Comparison of ENCODE assay signal across 1 cellular context in genomic region chr1:203147376-203147775, GRCh38.
TF ChIP-seq lines count a peak whose summit lies in the region.

No MANE protein-coding gene starts in this region.

TF ChIP-seq in WTC11, 78 proteins besides CTCF, POLR2A, EP300 and RAD21 (continued from another document):
- TF ChIP-seq USF2 (CRISPR knock-in tag; IDR thresholded peaks at IDR 0.05) = no peak
